ENCODE assay signal across 1 cellular context in the genomic region with DNA sequence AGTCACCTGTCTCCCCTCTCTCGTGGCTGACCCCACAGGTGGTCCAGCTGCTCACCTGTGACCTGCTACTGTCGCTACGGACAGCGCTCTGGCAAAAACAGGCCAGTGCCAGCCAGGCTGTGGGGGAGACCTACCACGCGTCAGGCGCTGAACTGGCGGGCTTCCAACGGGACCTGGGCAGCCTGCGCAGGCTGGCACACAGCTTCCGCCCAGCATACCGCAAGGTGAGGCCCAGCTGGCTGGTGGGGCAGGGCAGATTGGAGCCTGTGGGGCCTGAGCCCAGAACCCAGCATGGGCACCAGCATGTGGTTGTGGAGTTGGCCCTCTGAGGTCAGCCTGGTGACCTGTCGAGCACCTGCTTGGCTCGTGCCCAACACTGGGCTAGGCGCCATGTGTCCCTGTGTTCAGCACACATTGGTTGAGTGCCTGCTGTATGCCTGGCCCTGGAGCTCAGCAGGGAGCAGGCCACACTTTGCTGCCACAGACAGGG.
TF ChIP-seq lines count a peak whose summit lies in the region.

No MANE protein-coding gene starts in this region.

TF ChIP-seq in K562, 482 proteins besides CTCF, POLR2A, EP300 and RAD21:
- TF ChIP-seq POLR2G (IDR thresholded peaks at IDR 0.05; ENCODE audit: low read depth, low read length) (peak; percentile 80), NFIC (IDR thresholded peaks at IDR 0.05) (0 out of 2 replicates have a peak, but pooled peaks have one; percentile 16), NFE2 (IDR thresholded peaks at IDR 0.05; ENCODE audit: low read depth) (no peak), ZNF695 (CRISPR knock-in tag; IDR thresholded peaks at IDR 0.05) (no peak), KDM5B (IDR thresholded peaks at IDR 0.05; ENCODE audit: insufficient replicate concordance, low read depth, low read length) (no peak), CCNT2 (IDR thresholded peaks at IDR 0.05; ENCODE audit: borderline replicate concordance, extremely low read depth, insufficient read length, low read depth, low read length) (peak; percentile 40), SP1 (CRISPR knock-in tag; IDR thresholded peaks at IDR 0.05) (0 out of 2 replicates have a peak, but pooled peaks have one; percentile 22), RBM22 (IDR thresholded peaks at IDR 0.05; ENCODE audit: low read depth, low read length, poor library complexity, severe bottlenecking) (peak; percentile 93), NEUROD1 (IDR thresholded peaks at IDR 0.05; ENCODE audit: borderline replicate concordance, low read depth, low read length, partially characterized antibody) (no peak)
- TF ChIP-seq, protein P1, sequence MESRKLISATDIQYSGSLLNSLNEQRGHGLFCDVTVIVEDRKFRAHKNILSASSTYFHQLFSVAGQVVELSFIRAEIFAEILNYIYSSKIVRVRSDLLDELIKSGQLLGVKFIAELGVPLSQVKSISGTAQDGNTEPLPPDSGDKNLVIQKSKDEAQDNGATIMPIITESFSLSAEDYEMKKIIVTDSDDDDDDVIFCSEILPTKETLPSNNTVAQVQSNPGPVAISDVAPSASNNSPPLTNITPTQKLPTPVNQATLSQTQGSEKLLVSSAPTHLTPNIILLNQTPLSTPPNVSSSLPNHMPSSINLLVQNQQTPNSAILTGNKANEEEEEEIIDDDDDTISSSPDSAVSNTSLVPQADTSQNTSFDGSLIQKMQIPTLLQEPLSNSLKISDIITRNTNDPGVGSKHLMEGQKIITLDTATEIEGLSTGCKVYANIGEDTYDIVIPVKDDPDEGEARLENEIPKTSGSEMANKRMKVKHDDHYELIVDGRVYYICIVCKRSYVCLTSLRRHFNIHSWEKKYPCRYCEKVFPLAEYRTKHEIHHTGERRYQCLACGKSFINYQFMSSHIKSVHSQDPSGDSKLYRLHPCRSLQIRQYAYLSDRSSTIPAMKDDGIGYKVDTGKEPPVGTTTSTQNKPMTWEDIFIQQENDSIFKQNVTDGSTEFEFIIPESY (CRISPR knock-in tag; IDR thresholded peaks at IDR 0.05), result peak; percentile 27; the same call in 1 of the 2 replicates
- TF ChIP-seq, protein P2, sequence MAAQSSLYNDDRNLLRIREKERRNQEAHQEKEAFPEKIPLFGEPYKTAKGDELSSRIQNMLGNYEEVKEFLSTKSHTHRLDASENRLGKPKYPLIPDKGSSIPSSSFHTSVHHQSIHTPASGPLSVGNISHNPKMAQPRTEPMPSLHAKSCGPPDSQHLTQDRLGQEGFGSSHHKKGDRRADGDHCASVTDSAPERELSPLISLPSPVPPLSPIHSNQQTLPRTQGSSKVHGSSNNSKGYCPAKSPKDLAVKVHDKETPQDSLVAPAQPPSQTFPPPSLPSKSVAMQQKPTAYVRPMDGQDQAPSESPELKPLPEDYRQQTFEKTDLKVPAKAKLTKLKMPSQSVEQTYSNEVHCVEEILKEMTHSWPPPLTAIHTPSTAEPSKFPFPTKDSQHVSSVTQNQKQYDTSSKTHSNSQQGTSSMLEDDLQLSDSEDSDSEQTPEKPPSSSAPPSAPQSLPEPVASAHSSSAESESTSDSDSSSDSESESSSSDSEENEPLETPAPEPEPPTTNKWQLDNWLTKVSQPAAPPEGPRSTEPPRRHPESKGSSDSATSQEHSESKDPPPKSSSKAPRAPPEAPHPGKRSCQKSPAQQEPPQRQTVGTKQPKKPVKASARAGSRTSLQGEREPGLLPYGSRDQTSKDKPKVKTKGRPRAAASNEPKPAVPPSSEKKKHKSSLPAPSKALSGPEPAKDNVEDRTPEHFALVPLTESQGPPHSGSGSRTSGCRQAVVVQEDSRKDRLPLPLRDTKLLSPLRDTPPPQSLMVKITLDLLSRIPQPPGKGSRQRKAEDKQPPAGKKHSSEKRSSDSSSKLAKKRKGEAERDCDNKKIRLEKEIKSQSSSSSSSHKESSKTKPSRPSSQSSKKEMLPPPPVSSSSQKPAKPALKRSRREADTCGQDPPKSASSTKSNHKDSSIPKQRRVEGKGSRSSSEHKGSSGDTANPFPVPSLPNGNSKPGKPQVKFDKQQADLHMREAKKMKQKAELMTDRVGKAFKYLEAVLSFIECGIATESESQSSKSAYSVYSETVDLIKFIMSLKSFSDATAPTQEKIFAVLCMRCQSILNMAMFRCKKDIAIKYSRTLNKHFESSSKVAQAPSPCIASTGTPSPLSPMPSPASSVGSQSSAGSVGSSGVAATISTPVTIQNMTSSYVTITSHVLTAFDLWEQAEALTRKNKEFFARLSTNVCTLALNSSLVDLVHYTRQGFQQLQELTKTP (IDR thresholded peaks at IDR 0.05; ENCODE audit: low read depth in 1 of 2, partially characterized antibody in 2 of 2), result no peak
